18 cellular contexts compared by ENCODE assay signal in genomic region chr7:15505761-15506160, GRCh38. TPM values are rescaled to one million over a fixed set of nuclear protein-coding genes. Genes with fewer than 3 reads are reported as not detected.
"Had no signal": no experiment of that assay in that cellular context is flagged by ENCODE, and none has a peak within 500 bp of the region (broad histone marks: within the 10 kb centered on the region; RNA-seq: fewer than 3 reads in every experiment).

No MANE protein-coding gene starts in this region.

- H3K36me3 ChIP-seq: heart left ventricle had no signal

- H3K27ac ChIP-seq: heart left ventricle had no signal

- H3K27me3 Mint-ChIP-seq: naive thymus-derived CD4-positive, alpha-beta T cell had no signal

- H3K4me3 ChIP-seq: dorsolateral prefrontal cortex, heart left ventricle, smooth muscle cell had no signal

- H3K9me3 ChIP-seq: heart left ventricle had no signal

- H3K4me1 Mint-ChIP-seq: naive thymus-derived CD4-positive, alpha-beta T cell had no signal

- H3K36me3 Mint-ChIP-seq: naive thymus-derived CD4-positive, alpha-beta T cell had no signal

- ATAC-seq: heart left ventricle; naive thymus-derived CD4-positive, alpha-beta T cell had no signal

- DNase-seq: cortex of kidney; dorsolateral prefrontal cortex; effector CD8-positive, alpha-beta T cell; foreskin melanocyte; heart left ventricle; hippocampal formation; kidney glomerular epithelial cell; mammary epithelial cell; naive thymus-derived CD4-positive, alpha-beta T cell; nephron progenitor cell; posterior cingulate gyrus; stimulated activated CD4-positive, alpha-beta T cell treated with anti-CD3 and anti-CD28 coated beads, Interleukin-2, amount 100 ng/mL, for 48 hours; stimulated activated naive CD4-positive, alpha-beta T cell treated with Interleukin-2 at 50 U/mL for 16 hours; trophoblast cell had no signal

- H3K9me3 Mint-ChIP-seq: nephron progenitor cell had no signal

- H3K4me2 ChIP-seq: smooth muscle cell had no signal

- H3K27ac Mint-ChIP-seq: naive thymus-derived CD4-positive, alpha-beta T cell; nephron progenitor cell had no signal

- H3K27me3 ChIP-seq: heart left ventricle had no signal

- H3K4me3 Mint-ChIP-seq: naive thymus-derived CD4-positive, alpha-beta T cell; nephron progenitor cell had no signal

RNA-seq across cellular contexts. Expression of gene AGMO, which starts 56.1 kb away (rescaled TPM):
- total RNA-seq: glomerular endothelial cell; mammary epithelial cell; mononuclear cell; naive thymus-derived CD4-positive, alpha-beta T cell; pulmonary artery endothelial cell had no signal
- polyA plus RNA-seq: mammary epithelial cell; naive thymus-derived CD4-positive, alpha-beta T cell had no signal
